1 cellular context compared by ENCODE assay signal in the genomic region with DNA sequence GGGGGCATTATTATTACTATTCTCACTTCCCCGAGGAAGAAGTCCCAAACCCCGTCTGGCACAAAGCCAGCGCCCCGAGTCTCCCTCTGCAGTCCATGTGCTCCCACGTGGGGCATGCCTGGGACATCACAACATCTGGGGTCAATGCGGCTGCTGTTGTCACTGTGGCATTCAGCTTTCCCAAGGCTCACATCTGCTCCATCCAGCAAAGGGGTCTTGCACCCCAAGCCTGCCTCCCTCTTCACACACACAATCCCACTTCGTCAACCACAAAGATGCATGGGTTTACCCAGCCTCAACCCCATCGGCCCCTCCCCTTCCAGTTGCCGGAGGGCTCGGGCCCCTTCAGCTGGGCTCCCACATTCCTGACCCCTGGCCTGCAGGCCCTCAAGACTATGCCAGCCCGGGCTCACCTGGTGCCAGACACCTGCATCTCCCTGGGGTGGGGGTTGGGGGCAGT.
TF ChIP-seq lines count a peak whose summit lies in the region.

No MANE protein-coding gene starts in this region.

TF ChIP-seq in K562, 482 proteins besides CTCF, POLR2A, EP300 and RAD21 (continued from another document and continues in another):
- TF ChIP-seq, protein P1, sequence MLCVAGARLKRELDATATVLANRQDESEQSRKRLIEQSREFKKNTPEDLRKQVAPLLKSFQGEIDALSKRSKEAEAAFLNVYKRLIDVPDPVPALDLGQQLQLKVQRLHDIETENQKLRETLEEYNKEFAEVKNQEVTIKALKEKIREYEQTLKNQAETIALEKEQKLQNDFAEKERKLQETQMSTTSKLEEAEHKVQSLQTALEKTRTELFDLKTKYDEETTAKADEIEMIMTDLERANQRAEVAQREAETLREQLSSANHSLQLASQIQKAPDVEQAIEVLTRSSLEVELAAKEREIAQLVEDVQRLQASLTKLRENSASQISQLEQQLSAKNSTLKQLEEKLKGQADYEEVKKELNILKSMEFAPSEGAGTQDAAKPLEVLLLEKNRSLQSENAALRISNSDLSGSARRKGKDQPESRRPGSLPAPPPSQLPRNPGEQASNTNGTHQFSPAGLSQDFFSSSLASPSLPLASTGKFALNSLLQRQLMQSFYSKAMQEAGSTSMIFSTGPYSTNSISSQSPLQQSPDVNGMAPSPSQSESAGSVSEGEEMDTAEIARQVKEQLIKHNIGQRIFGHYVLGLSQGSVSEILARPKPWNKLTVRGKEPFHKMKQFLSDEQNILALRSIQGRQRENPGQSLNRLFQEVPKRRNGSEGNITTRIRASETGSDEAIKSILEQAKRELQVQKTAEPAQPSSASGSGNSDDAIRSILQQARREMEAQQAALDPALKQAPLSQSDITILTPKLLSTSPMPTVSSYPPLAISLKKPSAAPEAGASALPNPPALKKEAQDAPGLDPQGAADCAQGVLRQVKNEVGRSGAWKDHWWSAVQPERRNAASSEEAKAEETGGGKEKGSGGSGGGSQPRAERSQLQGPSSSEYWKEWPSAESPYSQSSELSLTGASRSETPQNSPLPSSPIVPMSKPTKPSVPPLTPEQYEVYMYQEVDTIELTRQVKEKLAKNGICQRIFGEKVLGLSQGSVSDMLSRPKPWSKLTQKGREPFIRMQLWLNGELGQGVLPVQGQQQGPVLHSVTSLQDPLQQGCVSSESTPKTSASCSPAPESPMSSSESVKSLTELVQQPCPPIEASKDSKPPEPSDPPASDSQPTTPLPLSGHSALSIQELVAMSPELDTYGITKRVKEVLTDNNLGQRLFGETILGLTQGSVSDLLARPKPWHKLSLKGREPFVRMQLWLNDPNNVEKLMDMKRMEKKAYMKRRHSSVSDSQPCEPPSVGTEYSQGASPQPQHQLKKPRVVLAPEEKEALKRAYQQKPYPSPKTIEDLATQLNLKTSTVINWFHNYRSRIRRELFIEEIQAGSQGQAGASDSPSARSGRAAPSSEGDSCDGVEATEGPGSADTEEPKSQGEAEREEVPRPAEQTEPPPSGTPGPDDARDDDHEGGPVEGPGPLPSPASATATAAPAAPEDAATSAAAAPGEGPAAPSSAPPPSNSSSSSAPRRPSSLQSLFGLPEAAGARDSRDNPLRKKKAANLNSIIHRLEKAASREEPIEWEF (CRISPR knock-in tag; IDR thresholded peaks at IDR 0.05), result no peak
- TF ChIP-seq, protein P2, sequence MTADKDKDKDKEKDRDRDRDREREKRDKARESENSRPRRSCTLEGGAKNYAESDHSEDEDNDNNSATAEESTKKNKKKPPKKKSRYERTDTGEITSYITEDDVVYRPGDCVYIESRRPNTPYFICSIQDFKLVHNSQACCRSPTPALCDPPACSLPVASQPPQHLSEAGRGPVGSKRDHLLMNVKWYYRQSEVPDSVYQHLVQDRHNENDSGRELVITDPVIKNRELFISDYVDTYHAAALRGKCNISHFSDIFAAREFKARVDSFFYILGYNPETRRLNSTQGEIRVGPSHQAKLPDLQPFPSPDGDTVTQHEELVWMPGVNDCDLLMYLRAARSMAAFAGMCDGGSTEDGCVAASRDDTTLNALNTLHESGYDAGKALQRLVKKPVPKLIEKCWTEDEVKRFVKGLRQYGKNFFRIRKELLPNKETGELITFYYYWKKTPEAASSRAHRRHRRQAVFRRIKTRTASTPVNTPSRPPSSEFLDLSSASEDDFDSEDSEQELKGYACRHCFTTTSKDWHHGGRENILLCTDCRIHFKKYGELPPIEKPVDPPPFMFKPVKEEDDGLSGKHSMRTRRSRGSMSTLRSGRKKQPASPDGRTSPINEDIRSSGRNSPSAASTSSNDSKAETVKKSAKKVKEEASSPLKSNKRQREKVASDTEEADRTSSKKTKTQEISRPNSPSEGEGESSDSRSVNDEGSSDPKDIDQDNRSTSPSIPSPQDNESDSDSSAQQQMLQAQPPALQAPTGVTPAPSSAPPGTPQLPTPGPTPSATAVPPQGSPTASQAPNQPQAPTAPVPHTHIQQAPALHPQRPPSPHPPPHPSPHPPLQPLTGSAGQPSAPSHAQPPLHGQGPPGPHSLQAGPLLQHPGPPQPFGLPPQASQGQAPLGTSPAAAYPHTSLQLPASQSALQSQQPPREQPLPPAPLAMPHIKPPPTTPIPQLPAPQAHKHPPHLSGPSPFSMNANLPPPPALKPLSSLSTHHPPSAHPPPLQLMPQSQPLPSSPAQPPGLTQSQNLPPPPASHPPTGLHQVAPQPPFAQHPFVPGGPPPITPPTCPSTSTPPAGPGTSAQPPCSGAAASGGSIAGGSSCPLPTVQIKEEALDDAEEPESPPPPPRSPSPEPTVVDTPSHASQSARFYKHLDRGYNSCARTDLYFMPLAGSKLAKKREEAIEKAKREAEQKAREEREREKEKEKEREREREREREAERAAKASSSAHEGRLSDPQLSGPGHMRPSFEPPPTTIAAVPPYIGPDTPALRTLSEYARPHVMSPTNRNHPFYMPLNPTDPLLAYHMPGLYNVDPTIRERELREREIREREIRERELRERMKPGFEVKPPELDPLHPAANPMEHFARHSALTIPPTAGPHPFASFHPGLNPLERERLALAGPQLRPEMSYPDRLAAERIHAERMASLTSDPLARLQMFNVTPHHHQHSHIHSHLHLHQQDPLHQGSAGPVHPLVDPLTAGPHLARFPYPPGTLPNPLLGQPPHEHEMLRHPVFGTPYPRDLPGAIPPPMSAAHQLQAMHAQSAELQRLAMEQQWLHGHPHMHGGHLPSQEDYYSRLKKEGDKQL (CRISPR knock-in tag; IDR thresholded peaks at IDR 0.05; ENCODE audit: borderline replicate concordance), result 0 out of 2 replicates have a peak, but pooled peaks have one; percentile 77
- no peak for TF ChIP-seq ZNF76 (CRISPR knock-in tag; IDR thresholded peaks at IDR 0.05; ENCODE audit: borderline replicate concordance)
- no peak for TF ChIP-seq ARID1B (IDR thresholded peaks at IDR 0.05)
- TF ChIP-seq FOXJ2 (tag; IDR thresholded peaks at IDR 0.05), result no peak
- TF ChIP-seq TBL1XR1 (IDR thresholded peaks at IDR 0.05; ENCODE audit: low read length in 2 of 2), result no peak
- TF ChIP-seq, protein P3, sequence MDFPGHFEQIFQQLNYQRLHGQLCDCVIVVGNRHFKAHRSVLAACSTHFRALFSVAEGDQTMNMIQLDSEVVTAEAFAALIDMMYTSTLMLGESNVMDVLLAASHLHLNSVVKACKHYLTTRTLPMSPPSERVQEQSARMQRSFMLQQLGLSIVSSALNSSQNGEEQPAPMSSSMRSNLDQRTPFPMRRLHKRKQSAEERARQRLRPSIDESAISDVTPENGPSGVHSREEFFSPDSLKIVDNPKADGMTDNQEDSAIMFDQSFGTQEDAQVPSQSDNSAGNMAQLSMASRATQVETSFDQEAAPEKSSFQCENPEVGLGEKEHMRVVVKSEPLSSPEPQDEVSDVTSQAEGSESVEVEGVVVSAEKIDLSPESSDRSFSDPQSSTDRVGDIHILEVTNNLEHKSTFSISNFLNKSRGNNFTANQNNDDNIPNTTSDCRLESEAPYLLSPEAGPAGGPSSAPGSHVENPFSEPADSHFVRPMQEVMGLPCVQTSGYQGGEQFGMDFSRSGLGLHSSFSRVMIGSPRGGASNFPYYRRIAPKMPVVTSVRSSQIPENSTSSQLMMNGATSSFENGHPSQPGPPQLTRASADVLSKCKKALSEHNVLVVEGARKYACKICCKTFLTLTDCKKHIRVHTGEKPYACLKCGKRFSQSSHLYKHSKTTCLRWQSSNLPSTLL (IDR thresholded peaks at IDR 0.05), result no peak
- no peak for TF ChIP-seq SETDB1 (IDR thresholded peaks at IDR 0.05; ENCODE audit: low read length)
- TF ChIP-seq RFX7 (CRISPR knock-in tag; IDR thresholded peaks at IDR 0.05), result no peak
- TF ChIP-seq, protein P4, sequence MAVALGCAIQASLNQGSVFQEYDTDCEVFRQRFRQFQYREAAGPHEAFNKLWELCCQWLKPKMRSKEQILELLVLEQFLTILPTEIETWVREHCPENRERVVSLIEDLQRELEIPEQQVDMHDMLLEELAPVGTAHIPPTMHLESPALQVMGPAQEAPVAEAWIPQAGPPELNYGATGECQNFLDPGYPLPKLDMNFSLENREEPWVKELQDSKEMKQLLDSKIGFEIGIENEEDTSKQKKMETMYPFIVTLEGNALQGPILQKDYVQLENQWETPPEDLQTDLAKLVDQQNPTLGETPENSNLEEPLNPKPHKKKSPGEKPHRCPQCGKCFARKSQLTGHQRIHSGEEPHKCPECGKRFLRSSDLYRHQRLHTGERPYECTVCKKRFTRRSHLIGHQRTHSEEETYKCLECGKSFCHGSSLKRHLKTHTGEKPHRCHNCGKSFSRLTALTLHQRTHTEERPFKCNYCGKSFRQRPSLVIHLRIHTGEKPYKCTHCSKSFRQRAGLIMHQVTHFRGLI (CRISPR knock-in tag; IDR thresholded peaks at IDR 0.05), result no peak
- TF ChIP-seq, protein P5, sequence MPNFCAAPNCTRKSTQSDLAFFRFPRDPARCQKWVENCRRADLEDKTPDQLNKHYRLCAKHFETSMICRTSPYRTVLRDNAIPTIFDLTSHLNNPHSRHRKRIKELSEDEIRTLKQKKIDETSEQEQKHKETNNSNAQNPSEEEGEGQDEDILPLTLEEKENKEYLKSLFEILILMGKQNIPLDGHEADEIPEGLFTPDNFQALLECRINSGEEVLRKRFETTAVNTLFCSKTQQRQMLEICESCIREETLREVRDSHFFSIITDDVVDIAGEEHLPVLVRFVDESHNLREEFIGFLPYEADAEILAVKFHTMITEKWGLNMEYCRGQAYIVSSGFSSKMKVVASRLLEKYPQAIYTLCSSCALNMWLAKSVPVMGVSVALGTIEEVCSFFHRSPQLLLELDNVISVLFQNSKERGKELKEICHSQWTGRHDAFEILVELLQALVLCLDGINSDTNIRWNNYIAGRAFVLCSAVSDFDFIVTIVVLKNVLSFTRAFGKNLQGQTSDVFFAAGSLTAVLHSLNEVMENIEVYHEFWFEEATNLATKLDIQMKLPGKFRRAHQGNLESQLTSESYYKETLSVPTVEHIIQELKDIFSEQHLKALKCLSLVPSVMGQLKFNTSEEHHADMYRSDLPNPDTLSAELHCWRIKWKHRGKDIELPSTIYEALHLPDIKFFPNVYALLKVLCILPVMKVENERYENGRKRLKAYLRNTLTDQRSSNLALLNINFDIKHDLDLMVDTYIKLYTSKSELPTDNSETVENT (CRISPR knock-in tag; IDR thresholded peaks at IDR 0.05), result peak; percentile 40; the same call in 1 of the 2 replicates
- no peak for TF ChIP-seq RUNX1 (IDR thresholded peaks at IDR 0.05; ENCODE audit: low read depth)
- TF ChIP-seq, protein P6, sequence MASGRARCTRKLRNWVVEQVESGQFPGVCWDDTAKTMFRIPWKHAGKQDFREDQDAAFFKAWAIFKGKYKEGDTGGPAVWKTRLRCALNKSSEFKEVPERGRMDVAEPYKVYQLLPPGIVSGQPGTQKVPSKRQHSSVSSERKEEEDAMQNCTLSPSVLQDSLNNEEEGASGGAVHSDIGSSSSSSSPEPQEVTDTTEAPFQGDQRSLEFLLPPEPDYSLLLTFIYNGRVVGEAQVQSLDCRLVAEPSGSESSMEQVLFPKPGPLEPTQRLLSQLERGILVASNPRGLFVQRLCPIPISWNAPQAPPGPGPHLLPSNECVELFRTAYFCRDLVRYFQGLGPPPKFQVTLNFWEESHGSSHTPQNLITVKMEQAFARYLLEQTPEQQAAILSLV (tag; IDR thresholded peaks at IDR 0.05), result no peak
- TF ChIP-seq, protein P7, sequence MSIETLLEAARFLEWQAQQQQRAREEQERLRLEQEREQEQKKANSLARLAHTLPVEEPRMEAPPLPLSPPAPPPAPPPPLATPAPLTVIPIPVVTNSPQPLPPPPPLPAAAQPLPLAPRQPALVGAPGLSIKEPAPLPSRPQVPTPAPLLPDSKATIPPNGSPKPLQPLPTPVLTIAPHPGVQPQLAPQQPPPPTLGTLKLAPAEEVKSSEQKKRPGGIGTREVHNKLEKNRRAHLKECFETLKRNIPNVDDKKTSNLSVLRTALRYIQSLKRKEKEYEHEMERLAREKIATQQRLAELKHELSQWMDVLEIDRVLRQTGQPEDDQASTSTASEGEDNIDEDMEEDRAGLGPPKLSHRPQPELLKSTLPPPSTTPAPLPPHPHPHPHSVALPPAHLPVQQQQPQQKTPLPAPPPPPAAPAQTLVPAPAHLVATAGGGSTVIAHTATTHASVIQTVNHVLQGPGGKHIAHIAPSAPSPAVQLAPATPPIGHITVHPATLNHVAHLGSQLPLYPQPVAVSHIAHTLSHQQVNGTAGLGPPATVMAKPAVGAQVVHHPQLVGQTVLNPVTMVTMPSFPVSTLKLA (conservative IDR thresholded peaks at IDR 0.05), result no peak
- no peak for TF ChIP-seq DMBX1 (CRISPR knock-in tag; IDR thresholded peaks at IDR 0.05; ENCODE audit: borderline replicate concordance)
- no peak for TF ChIP-seq ZZZ3 (IDR thresholded peaks at IDR 0.05)
- TF ChIP-seq HDGF (IDR thresholded peaks at IDR 0.05), result no peak
- TF ChIP-seq, protein P8, sequence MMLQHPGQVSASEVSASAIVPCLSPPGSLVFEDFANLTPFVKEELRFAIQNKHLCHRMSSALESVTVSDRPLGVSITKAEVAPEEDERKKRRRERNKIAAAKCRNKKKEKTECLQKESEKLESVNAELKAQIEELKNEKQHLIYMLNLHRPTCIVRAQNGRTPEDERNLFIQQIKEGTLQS (IDR thresholded peaks at IDR 0.05), result no peak
- TF ChIP-seq, protein P8 (CRISPR knock-in tag; conservative IDR thresholded peaks at IDR 0.05), result no peak
- no peak for TF ChIP-seq PURB (CRISPR knock-in tag; IDR thresholded peaks at IDR 0.05; ENCODE audit: low read depth)
- no peak for TF ChIP-seq ZNF785 (CRISPR knock-in tag; IDR thresholded peaks at IDR 0.05)
- no peak for TF ChIP-seq FIP1L1 (IDR thresholded peaks at IDR 0.05; ENCODE audit: low read depth, low read length, poor library complexity, severe bottlenecking)
- no peak for TF ChIP-seq NEUROD1 (IDR thresholded peaks at IDR 0.05; ENCODE audit: borderline replicate concordance, low read depth, low read length, partially characterized antibody)
- no peak for TF ChIP-seq CSDE1 (IDR thresholded peaks at IDR 0.05)
- TF ChIP-seq NR2C2 (CRISPR knock-in tag; IDR thresholded peaks at IDR 0.05), result no peak
- TF ChIP-seq NR2C2 (tag; IDR thresholded peaks at IDR 0.05), result no peak
- 0 out of 2 replicates have a peak, but pooled peaks have one; percentile 42 for TF ChIP-seq TAF15 (IDR thresholded peaks at IDR 0.05; ENCODE audit: low read depth, low read length)
- no peak for TF ChIP-seq MCM5 (IDR thresholded peaks at IDR 0.05; ENCODE audit: low read depth)
- no peak for TF ChIP-seq ZNF324 (CRISPR knock-in tag; IDR thresholded peaks at IDR 0.05)
- no peak for TF ChIP-seq ZNF121 (CRISPR knock-in tag; conservative IDR thresholded peaks at IDR 0.05)
- no peak for TF ChIP-seq SIX5 (IDR thresholded peaks at IDR 0.05; ENCODE audit: borderline replicate concordance in 1 of 2, insufficient read depth in 1 of 2, low read depth in 1 of 2, low read length in 2 of 2)
- TF ChIP-seq ZNF184 (CRISPR knock-in tag; IDR thresholded peaks at IDR 0.05), result peak; percentile 56; the same call in 1 of the 2 replicates
- TF ChIP-seq, protein P9, sequence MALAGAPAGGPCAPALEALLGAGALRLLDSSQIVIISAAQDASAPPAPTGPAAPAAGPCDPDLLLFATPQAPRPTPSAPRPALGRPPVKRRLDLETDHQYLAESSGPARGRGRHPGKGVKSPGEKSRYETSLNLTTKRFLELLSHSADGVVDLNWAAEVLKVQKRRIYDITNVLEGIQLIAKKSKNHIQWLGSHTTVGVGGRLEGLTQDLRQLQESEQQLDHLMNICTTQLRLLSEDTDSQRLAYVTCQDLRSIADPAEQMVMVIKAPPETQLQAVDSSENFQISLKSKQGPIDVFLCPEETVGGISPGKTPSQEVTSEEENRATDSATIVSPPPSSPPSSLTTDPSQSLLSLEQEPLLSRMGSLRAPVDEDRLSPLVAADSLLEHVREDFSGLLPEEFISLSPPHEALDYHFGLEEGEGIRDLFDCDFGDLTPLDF (CRISPR knock-in tag; IDR thresholded peaks at IDR 0.05), result no peak
- TF ChIP-seq HDAC8 (tag; IDR thresholded peaks at IDR 0.05), result no peak
- no peak for TF ChIP-seq SAFB (IDR thresholded peaks at IDR 0.05; ENCODE audit: borderline replicate concordance, low read depth, low read length)
- TF ChIP-seq FOSL1 (tag; conservative IDR thresholded peaks at IDR 0.05), result no peak
- no peak for TF ChIP-seq MTA1 (IDR thresholded peaks at IDR 0.05; ENCODE audit: borderline replicate concordance)
- no peak for TF ChIP-seq CBFA2T2 (conservative IDR thresholded peaks at IDR 0.05)
- TF ChIP-seq RAD51 (IDR thresholded peaks at IDR 0.05; ENCODE audit: borderline replicate concordance, low read depth), result no peak
